1 cellular context compared by ENCODE assay signal in genomic region chr5:1747079-1747802, GRCh38.
TF ChIP-seq lines count a peak whose summit lies in the region.

No MANE protein-coding gene starts in this region.

TF ChIP-seq in K562, 482 proteins besides CTCF, POLR2A, EP300 and RAD21:
- TF ChIP-seq HMG20B (CRISPR knock-in tag; IDR thresholded peaks at IDR 0.05) (no peak), RFX5 (IDR thresholded peaks at IDR 0.05; ENCODE audit: low read depth, low read length) (no peak), CEBPG (CRISPR knock-in tag; IDR thresholded peaks at IDR 0.05) (no peak), CEBPG (tag; conservative IDR thresholded peaks at IDR 0.05 in 1 of 2, IDR thresholded peaks at IDR 0.05 in 1 of 2) (no peak), GTF3C2 (IDR thresholded peaks at IDR 0.05; ENCODE audit: borderline replicate concordance, extremely low read depth, insufficient read length) (no peak), TBP (optimal IDR thresholded peaks at IDR 0.05; ENCODE audit: low read depth, low read length) (no peak), ERF (CRISPR knock-in tag; IDR thresholded peaks at IDR 0.05) (no peak), ZNF639 (CRISPR knock-in tag; conservative IDR thresholded peaks at IDR 0.05 in 1 of 2, IDR thresholded peaks at IDR 0.05 in 1 of 2) (no peak), CUX1 (CRISPR knock-in tag; IDR thresholded peaks at IDR 0.05) (no peak), RBFOX2 (IDR thresholded peaks at IDR 0.05; ENCODE audit: low read depth, low read length) (no peak), MCM2 (IDR thresholded peaks at IDR 0.05; ENCODE audit: low read depth) (no peak), EP400 (IDR thresholded peaks at IDR 0.05) (no peak), ZBTB34 (CRISPR knock-in tag; IDR thresholded peaks at IDR 0.05) (no peak), ELK3 (CRISPR knock-in tag; IDR thresholded peaks at IDR 0.05) (no peak), MTA2 (IDR thresholded peaks at IDR 0.05; ENCODE audit: low read depth) (no peak)
